ENCODE assay signal across 32 cellular contexts in genomic region chr20:17905544-17905943, GRCh38.
"Had no signal": no experiment of that assay in that cellular context is flagged by ENCODE, and none has a peak within 500 bp of the region (broad histone marks: within the 10 kb centered on the region; RNA-seq: fewer than 3 reads in every experiment).

No MANE protein-coding gene starts in this region.

- H3K9me3 ChIP-seq: MG63 had no signal

- H3K27ac ChIP-seq: KMS-11 had no signal

- H3K27me3 ChIP-seq: MG63 had no signal

- DNase-seq: Karpas-422, Kasumi-1, KG1, MG63, MM.1S, MV-4-11, NCI-H1048, NCI-H1092, NCI-H1092 treated with DMSO at 0.1 percent for 48 hours, NCI-H1417, NCI-H1417 treated with DMSO at 0.1 percent for 48 hours, NCI-H1436, NCI-H1436 treated with DMSO at 0.1 percent for 48 hours, NCI-H146, NCI-H1694, NCI-H1694 treated with DMSO at 0.1 percent for 48 hours, NCI-H187, NCI-H187 treated with DMSO at 0.1 percent for 48 hours, NCI-H1930, NCI-H2029, NCI-H2029 treated with DMSO at 0.1 percent for 48 hours, NCI-H2081, NCI-H2081 treated with DMSO at 0.1 percent for 48 hours, NCI-H2107, NCI-H2171, NCI-H2171 treated with DMSO at 0.1 percent for 48 hours, NCI-H2227 treated with DMSO at 0.1 percent for 48 hours, NCI-H226, NCI-H345, NCI-H446, NCI-H510A had no signal

- H3K4me3 ChIP-seq: MG63 had no signal

- H3K36me3 ChIP-seq: MG63 had no signal
